ENCODE assay signal across 13 cellular contexts in genomic region chr20:43658723-43659419, GRCh38. TPM values are rescaled to one million over a fixed set of nuclear protein-coding genes. Genes with fewer than 3 reads are reported as not detected.
DNase-seq lines count a peak whose midpoint lies in the region; ATAC-seq and TF ChIP-seq lines count a peak whose summit lies in the region.
"Had no signal": no experiment of that assay in that cellular context is flagged by ENCODE, and none has a peak within 500 bp of the region (broad histone marks: within the 10 kb centered on the region; RNA-seq: fewer than 3 reads in every experiment).

No MANE protein-coding gene starts in this region.

- no peaks in the 10 kb centered on the region for H3K9me2 ChIP-seq in Karpas-422 (replicated peaks; ENCODE audit: insufficient read depth, low read length)

- H3K9ac ChIP-seq in Karpas-422 (ENCODE audit: low read length), result 0 out of 2 replicates have a peak overlapping the region, but pooled peaks have one; percentile 87

- no peaks in the 10 kb centered on the region for H4K20me1 ChIP-seq in Karpas-422 (ENCODE audit: insufficient read depth, low read depth, low read length)

- H3K4me3 ChIP-seq in Karpas-422 (ENCODE audit: low read length) (no peak overlapping the region; the same call in 1 of the 2 replicates), left lung (no peak overlapping the region)

- no peak for ATAC-seq in activated T-cell treated with anti-CD3 and anti-CD28 coated beads, Interleukin-2, amount 50 U/mL, for 4 hours
- ATAC-seq in activated naive CD8-positive, alpha-beta T cell treated with anti-CD3 and anti-CD28 coated beads, Interleukin-2, amount 50 U/mL, for 24 hours, result no peak
- ATAC-seq in left lung, result no peak

- DNase-seq in activated T-cell treated with anti-CD3 and anti-CD28 coated beads, Interleukin-2, amount 50 U/mL, for 24 hours, result no peak
- DNase-seq in activated T-cell treated with anti-CD3 and anti-CD28 coated beads, Interleukin-2, amount 50 U/mL, for 4 hours, result no peak
- peak; percentile 66 for DNase-seq in Karpas-422
- no peak for DNase-seq in activated naive CD8-positive, alpha-beta T cell treated with anti-CD3 and anti-CD28 coated beads, Interleukin-2, amount 50 U/mL, for 24 hours
- no peak for DNase-seq in osteocyte (ENCODE audit: extremely low spot score, unreplicated experiment)
- no peak for DNase-seq in left lung
- no peak for DNase-seq in cardiac septum (ENCODE audit: low spot score)
- DNase-seq in NCI-H1048 (lab: John Stamatoyannopoulos, UW), result no peak
- DNase-seq: activated T-cell treated with anti-CD3 and anti-CD28 coated beads, Interleukin-2, amount 50 U/mL, for 1 hour; effector CD4-positive, alpha-beta T cell; kidney; NCI-H69; SHP77 treated with DMSO at 0.1 percent for 48 hours had no signal

- no peaks in the 10 kb centered on the region for H3K9me3 Mint-ChIP-seq in activated T-cell treated with anti-CD3 and anti-CD28 coated beads, Interleukin-2, amount 50 U/mL, for 24 hours
- no peaks in the 10 kb centered on the region for H3K9me3 Mint-ChIP-seq in activated T-cell treated with anti-CD3 and anti-CD28 coated beads, Interleukin-2, amount 50 U/mL, for 4 hours
- H3K9me3 Mint-ChIP-seq in activated naive CD8-positive, alpha-beta T cell treated with anti-CD3 and anti-CD28 coated beads, Interleukin-2, amount 50 U/mL, for 24 hours, result no peaks in the 10 kb centered on the region
- H3K9me3 Mint-ChIP-seq in osteocyte (ENCODE audit: unreplicated experiment), result no peaks in the 10 kb centered on the region

- H3K9me3 ChIP-seq in Karpas-422 (ENCODE audit: low read length) (no peaks in the 10 kb centered on the region), left lung (no peaks in the 10 kb centered on the region)

- H3K4me1 ChIP-seq in Karpas-422 (ENCODE audit: low read length), result peaks cover 16% of the 10 kb centered on the region
- peaks cover 0 to 7% of the 10 kb centered on the region in 2 donors for H3K4me1 ChIP-seq in left lung

- H3K4me3 Mint-ChIP-seq in activated T-cell treated with anti-CD3 and anti-CD28 coated beads, Interleukin-2, amount 50 U/mL, for 24 hours, result peak overlapping the region; percentile 23
- no peak overlapping the region for H3K4me3 Mint-ChIP-seq in activated T-cell treated with anti-CD3 and anti-CD28 coated beads, Interleukin-2, amount 50 U/mL, for 4 hours
- no peak overlapping the region for H3K4me3 Mint-ChIP-seq in activated naive CD8-positive, alpha-beta T cell treated with anti-CD3 and anti-CD28 coated beads, Interleukin-2, amount 50 U/mL, for 24 hours
- peak overlapping the region; percentile 57 for H3K4me3 Mint-ChIP-seq in osteocyte (ENCODE audit: unreplicated experiment)

- H3K36me3 ChIP-seq in Karpas-422 (ENCODE audit: insufficient read depth, low read length) (no peaks in the 10 kb centered on the region), left lung (no peaks in the 10 kb centered on the region)

- H3K27me3 ChIP-seq in Karpas-422 (ENCODE audit: low read length) (no peaks in the 10 kb centered on the region), left lung (peaks cover 0 to 12% of the 10 kb centered on the region in 2 donors)

- H3K4me1 Mint-ChIP-seq in activated T-cell treated with anti-CD3 and anti-CD28 coated beads, Interleukin-2, amount 50 U/mL, for 24 hours (ENCODE audit: low read depth), result peaks cover 18% of the 10 kb centered on the region
- peaks cover 13% of the 10 kb centered on the region for H3K4me1 Mint-ChIP-seq in activated T-cell treated with anti-CD3 and anti-CD28 coated beads, Interleukin-2, amount 50 U/mL, for 4 hours (ENCODE audit: low read depth)
- peaks cover 24% of the 10 kb centered on the region for H3K4me1 Mint-ChIP-seq in activated naive CD8-positive, alpha-beta T cell treated with anti-CD3 and anti-CD28 coated beads, Interleukin-2, amount 50 U/mL, for 24 hours
- H3K4me1 Mint-ChIP-seq in osteocyte (ENCODE audit: unreplicated experiment), result peaks cover 10% of the 10 kb centered on the region

- TF ChIP-seq CTCF in osteocyte (IDR thresholded peaks at IDR 0.05) (peak; percentile 7), left lung (IDR thresholded peaks at IDR 0.05) (no peak)

- no peaks in the 10 kb centered on the region for H3K27me3 Mint-ChIP-seq in activated T-cell treated with anti-CD3 and anti-CD28 coated beads, Interleukin-2, amount 50 U/mL, for 24 hours
- H3K27me3 Mint-ChIP-seq in activated T-cell treated with anti-CD3 and anti-CD28 coated beads, Interleukin-2, amount 50 U/mL, for 4 hours (ENCODE audit: low read depth), result no peaks in the 10 kb centered on the region
- no peaks in the 10 kb centered on the region for H3K27me3 Mint-ChIP-seq in activated naive CD8-positive, alpha-beta T cell treated with anti-CD3 and anti-CD28 coated beads, Interleukin-2, amount 50 U/mL, for 24 hours
- peaks cover 4% of the 10 kb centered on the region for H3K27me3 Mint-ChIP-seq in osteocyte (ENCODE audit: unreplicated experiment)

- H3K4me2 ChIP-seq in Karpas-422 (ENCODE audit: low read depth, low read length, poor library complexity, severe bottlenecking), result peak overlapping the region; percentile 91

- H3K27ac ChIP-seq in Karpas-422 (ENCODE audit: low read length) (no peak overlapping the region), left lung (no peak overlapping the region)

- H2AFZ ChIP-seq in Karpas-422 (ENCODE audit: low read length), result no peak overlapping the region

- H3K27ac Mint-ChIP-seq in activated T-cell treated with anti-CD3 and anti-CD28 coated beads, Interleukin-2, amount 50 U/mL, for 24 hours, result peak overlapping the region; percentile 76
- peak overlapping the region; percentile 99 for H3K27ac Mint-ChIP-seq in activated naive CD8-positive, alpha-beta T cell treated with anti-CD3 and anti-CD28 coated beads, Interleukin-2, amount 50 U/mL, for 24 hours
- no peak overlapping the region for H3K27ac Mint-ChIP-seq in osteocyte (ENCODE audit: unreplicated experiment)

- H3K36me3 Mint-ChIP-seq in activated T-cell treated with anti-CD3 and anti-CD28 coated beads, Interleukin-2, amount 50 U/mL, for 24 hours (ENCODE audit: low read depth), result peaks cover 8% of the 10 kb centered on the region
- no peaks in the 10 kb centered on the region for H3K36me3 Mint-ChIP-seq in activated T-cell treated with anti-CD3 and anti-CD28 coated beads, Interleukin-2, amount 50 U/mL, for 4 hours (ENCODE audit: insufficient read depth)
- H3K36me3 Mint-ChIP-seq in activated naive CD8-positive, alpha-beta T cell treated with anti-CD3 and anti-CD28 coated beads, Interleukin-2, amount 50 U/mL, for 24 hours (ENCODE audit: low read depth), result no peaks in the 10 kb centered on the region
- H3K36me3 Mint-ChIP-seq in osteocyte (ENCODE audit: unreplicated experiment), result no peaks in the 10 kb centered on the region

- H3K79me2 ChIP-seq in Karpas-422 (ENCODE audit: low read length), result peaks cover 4% of the 10 kb centered on the region; the same call in 1 of the 2 replicates

- intact Hi-C loops in left lung (cut with DNase I) (no loop called here), cardiac septum (cut with DNase I) (no loop called here)

RNA-seq across cellular contexts. Expression of gene MYBL2, which starts 8.0 kb away (rescaled TPM):
- 10 to 100 TPM; 19.8 to 26.2 (median 23.0) TPM for total RNA-seq in activated T-cell treated with anti-CD3 and anti-CD28 coated beads, Interleukin-2, amount 50 U/mL, for 4 hours
- total RNA-seq in Karpas-422 (2014; rRNA removed; shearing (Covaris generic); ENCODE audit: low replicate concordance), result 18.2 and 30.8 TPM in 2 replicates
- total RNA-seq in osteocyte (14.7 and 16.1 TPM in 2 replicates), left lung (10 to 100 TPM in 1 of 2 donors, 1 to 10 TPM in 1; 6.1 to 10.5 TPM), cardiac septum (0.13 TPM)

Comparison
In these comparisons a context has a peak if more than half of its experiments do, and no peak if none do; other contexts are left out.
1. H3K4me3 Mint-ChIP-seq: peak in activated T-cell treated with anti-CD3 and anti-CD28 coated beads, Interleukin-2, amount 50 U/mL, for 24 hours (single experiment) and osteocyte (single experiment); none in activated T-cell treated with anti-CD3 and anti-CD28 coated beads, Interleukin-2, amount 50 U/mL, for 4 hours (single experiment) and activated naive CD8-positive, alpha-beta T cell treated with anti-CD3 and anti-CD28 coated beads, Interleukin-2, amount 50 U/mL, for 24 hours (single experiment).